In genomic region chr1:41876533-41877445, GRCh38 we compare ENCODE assay signal across 14 cellular contexts. TPM values are rescaled to one million over a fixed set of nuclear protein-coding genes. Genes with fewer than 3 reads are reported as not detected.
DNase-seq lines count a peak whose midpoint lies in the region; ATAC-seq and TF ChIP-seq lines count a peak whose summit lies in the region.
"Had no signal": no experiment of that assay in that cellular context is flagged by ENCODE, and none has a peak within 500 bp of the region (broad histone marks: within the 10 kb centered on the region; RNA-seq: fewer than 3 reads in every experiment).

No MANE protein-coding gene starts in this region.

- peak overlapping the region; percentile 87 for H3K27ac Mint-ChIP-seq in chondrocyte (ENCODE audit: unreplicated experiment)
- H3K27ac Mint-ChIP-seq: type B pancreatic cell had no signal

- no peaks in the 10 kb centered on the region for H3K27me3 ChIP-seq in KMS-11 (ENCODE audit: insufficient read depth, low read depth)
- H3K27me3 ChIP-seq: sigmoid colon had no signal

- TF ChIP-seq CTCF in KMS-11 (conservative IDR thresholded peaks at IDR 0.05; ENCODE audit: low read depth, low read length): no peak
- no peak for TF ChIP-seq CTCF in chondrocyte (IDR thresholded peaks at IDR 0.05)

- no peaks in the 10 kb centered on the region for H3K36me3 ChIP-seq in KMS-11 (ENCODE audit: insufficient read depth)
- H3K36me3 ChIP-seq: sigmoid colon had no signal

- H3K4me1 Mint-ChIP-seq in chondrocyte (ENCODE audit: low read depth): peaks cover 12% of the 10 kb centered on the region

- H2AFZ ChIP-seq in KMS-11 (ENCODE audit: low read depth): peak overlapping the region; percentile 53; the same call in 1 of the 2 replicates

- no peaks in the 10 kb centered on the region for H3K36me3 Mint-ChIP-seq in chondrocyte (ENCODE audit: low read depth)
- H3K36me3 Mint-ChIP-seq: type B pancreatic cell had no signal

- no peak overlapping the region for H3K4me3 ChIP-seq in KMS-11 (IDR thresholded peaks at IDR 0.05; ENCODE audit: insufficient read depth, low read depth, low read length)
- H3K4me3 ChIP-seq: mucosa of descending colon, sigmoid colon had no signal

- peak overlapping the region; percentile 40; the same call in 1 of the 2 replicates for H3K9ac ChIP-seq in KMS-11

- peak overlapping the region; percentile 22 for H3K4me3 Mint-ChIP-seq in chondrocyte (ENCODE audit: unreplicated experiment)
- H3K4me3 Mint-ChIP-seq: type B pancreatic cell had no signal

- H3K27ac ChIP-seq in KMS-11: peak overlapping the region; percentile 55
- H3K27ac ChIP-seq: sigmoid colon had no signal

- H3K9me3 Mint-ChIP-seq in chondrocyte (ENCODE audit: low read depth): no peaks in the 10 kb centered on the region

- H3K4me1 ChIP-seq in KMS-11 (ENCODE audit: low read depth, poor library complexity, severe bottlenecking): peaks cover 74% of the 10 kb centered on the region

- no peaks in the 10 kb centered on the region for H3K27me3 Mint-ChIP-seq in chondrocyte (ENCODE audit: low read depth)
- H3K27me3 Mint-ChIP-seq: type B pancreatic cell had no signal

- peak; percentile 72 for DNase-seq in EH (ENCODE audit: low read depth)
- no peak for DNase-seq in chondrocyte (ENCODE audit: low spot score)
- DNase-seq in myocyte (ENCODE audit: low read depth): peak; percentile 87
- no peak for DNase-seq in NCI-H526 (lab: John Stamatoyannopoulos, UW)
- DNase-seq in NCI-H1436 treated with DMSO at 0.1 percent for 48 hours (lab: John Stamatoyannopoulos, UW): no peak
- no peak for DNase-seq in sciatic nerve (ENCODE audit: low spot score)
- DNase-seq: activated CD4-positive, alpha-beta T cell treated with anti-CD3 and anti-CD28 coated beads for 48 hours; activated naive CD4-positive, alpha-beta T cell treated with Interleukin-2 at 50 U/mL for 16 hours; mucosa of descending colon; NCI-H510A treated with DMSO at 0.1 percent for 48 hours; sigmoid colon had no signal

- ATAC-seq in GM19467 (IDR thresholded peaks at IDR 0.05; ENCODE audit: unreplicated experiment) (no peak), sciatic nerve (no peak)
- ATAC-seq: mucosa of descending colon had no signal

- no peaks in the 10 kb centered on the region for H4K20me1 ChIP-seq in KMS-11 (ENCODE audit: insufficient read depth)

- intact Hi-C loops in sciatic nerve (cut with DNase I): no loop called here

- peak overlapping the region; percentile 67 for H3K4me2 ChIP-seq in KMS-11

- no peaks in the 10 kb centered on the region for H3K79me2 ChIP-seq in KMS-11 (ENCODE audit: insufficient read depth, low read depth)

RNA-seq across cellular contexts. Expression of gene HIVEP3, which starts 41.9 kb away (rescaled TPM):
- total RNA-seq in chondrocyte: 3.6 to 5.6 TPM (median 4.5 TPM) in 3 replicates
- 1.8 and 2.0 TPM in 2 replicates for total RNA-seq in myocyte
- polyA plus RNA-seq in myocyte (2012): 7.3 TPM
- 11.0 TPM for total RNA-seq in sciatic nerve

Comparison
In these comparisons a context has a peak if more than half of its experiments do, and no peak if none do; other contexts are left out.
1. DNase-seq: peak in EH (single experiment) and myocyte (single experiment); none in chondrocyte (single experiment), NCI-H526 (0 of 2), NCI-H1436 treated with DMSO at 0.1 percent for 48 hours (single experiment) and sciatic nerve (single experiment).